Comparison of ENCODE assay signal across 8 cellular contexts in the genomic region with DNA sequence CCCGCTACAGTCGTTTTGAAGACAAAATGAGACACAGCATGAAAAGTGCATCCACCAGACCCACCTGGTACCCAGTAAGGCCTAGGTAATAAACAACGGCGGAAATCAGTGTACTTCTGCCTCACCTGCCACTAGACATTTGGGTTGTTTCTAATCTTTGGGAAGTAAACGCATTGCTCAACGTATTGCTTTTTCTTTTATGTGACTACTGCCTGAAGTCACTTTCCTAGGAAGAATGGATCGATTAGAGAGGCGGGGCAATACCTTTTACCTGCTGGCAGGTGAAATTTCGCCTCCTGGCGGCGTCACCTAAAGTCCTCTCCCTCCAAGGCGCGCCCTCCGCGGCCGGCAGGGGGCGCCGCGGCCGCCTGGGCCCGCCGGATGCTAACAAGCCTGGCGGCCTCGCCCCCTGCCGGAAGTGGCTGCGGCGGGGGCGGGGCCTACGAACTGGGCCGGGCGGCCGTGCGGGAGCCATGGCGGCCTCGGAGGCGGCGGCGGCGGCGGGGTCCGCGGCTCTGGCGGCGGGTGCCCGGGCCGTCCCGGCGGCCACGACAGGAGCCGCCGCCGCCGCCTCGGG. TPM values are rescaled to one million over a fixed set of nuclear protein-coding genes. Genes with fewer than 3 reads are reported as not detected.
DNase-seq lines count a peak whose midpoint lies in the region; ATAC-seq, FAIRE-seq and TF ChIP-seq lines count a peak whose summit lies in the region.

A gene with protein sequence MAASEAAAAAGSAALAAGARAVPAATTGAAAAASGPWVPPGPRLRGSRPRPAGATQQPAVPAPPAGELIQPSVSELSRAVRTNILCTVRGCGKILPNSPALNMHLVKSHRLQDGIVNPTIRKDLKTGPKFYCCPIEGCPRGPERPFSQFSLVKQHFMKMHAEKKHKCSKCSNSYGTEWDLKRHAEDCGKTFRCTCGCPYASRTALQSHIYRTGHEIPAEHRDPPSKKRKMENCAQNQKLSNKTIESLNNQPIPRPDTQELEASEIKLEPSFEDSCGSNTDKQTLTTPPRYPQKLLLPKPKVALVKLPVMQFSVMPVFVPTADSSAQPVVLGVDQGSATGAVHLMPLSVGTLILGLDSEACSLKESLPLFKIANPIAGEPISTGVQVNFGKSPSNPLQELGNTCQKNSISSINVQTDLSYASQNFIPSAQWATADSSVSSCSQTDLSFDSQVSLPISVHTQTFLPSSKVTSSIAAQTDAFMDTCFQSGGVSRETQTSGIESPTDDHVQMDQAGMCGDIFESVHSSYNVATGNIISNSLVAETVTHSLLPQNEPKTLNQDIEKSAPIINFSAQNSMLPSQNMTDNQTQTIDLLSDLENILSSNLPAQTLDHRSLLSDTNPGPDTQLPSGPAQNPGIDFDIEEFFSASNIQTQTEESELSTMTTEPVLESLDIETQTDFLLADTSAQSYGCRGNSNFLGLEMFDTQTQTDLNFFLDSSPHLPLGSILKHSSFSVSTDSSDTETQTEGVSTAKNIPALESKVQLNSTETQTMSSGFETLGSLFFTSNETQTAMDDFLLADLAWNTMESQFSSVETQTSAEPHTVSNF (plus strand): TSS at position 445 of the 577 bp plus-strand sequence. CDS start 29 bp downstream, at position 474.

- H3K4me3 ChIP-seq in A549 (peak within 1 kb of the TSS; percentile 94), spleen (peak within 1 kb of the TSS; percentile 64 to 93 (median 73))

- H3K4me2 ChIP-seq in A549: peak within 1 kb of the TSS; percentile 97

- TF ChIP-seq CTCF in A549 (IDR thresholded peaks at IDR 0.05): peak; percentile 100
- TF ChIP-seq CTCF in activated B cell treated with CpG ODN at 0.5 μM for 24 hours (IDR thresholded peaks at IDR 0.05): peak; percentile 90
- peak; percentile 75 to 98 (median 96) for TF ChIP-seq CTCF in spleen (IDR thresholded peaks at IDR 0.05 in 8 of 11, conservative IDR thresholded peaks at IDR 0.05 in 3 of 11)

- H3K36me3 Mint-ChIP-seq in activated B cell treated with CpG ODN at 0.5 μM for 24 hours (ENCODE audit: low read depth): peaks cover 14% of the 10 kb centered on the region

- intact Hi-C loops in activated B cell treated with CpG ODN at 0.5 μM for 24 hours (cut with micrococcal nuclease): loop anchor here (1.0 to 10.0 kb wide), 5 partner anchors 28 to 703 kb away; a partner anchor contains a TSS
- intact Hi-C loops in spleen (cut with DNase I; ENCODE audit: low total_unique reads): loop anchor here (5.0 kb wide), 1 partner anchor 42 kb away; a partner anchor contains a TSS

- peak; percentile 96 for ATAC-seq in A549
- ATAC-seq in HG03097 (IDR thresholded peaks at IDR 0.05; ENCODE audit: low FRiP score, unreplicated experiment): peak; percentile 82
- peak; percentile 97 for ATAC-seq in activated B cell treated with CpG ODN at 0.5 μM for 24 hours (ENCODE audit: low read depth)

- 29% methylated on average over 11 of the region's 54 CpGs for WGBS in A549 (ENCODE audit: missing lambda C conversion rate)
- 6 to 20% (median 7%) methylated on average over 15 to 54 of the region's 54 CpGs for WGBS in spleen, 5 donors

- TF ChIP-seq EP300 in A549 (IDR thresholded peaks at IDR 0.05): no peak

- CTCF ChIA-PET in A549 (lab: Yijun Ruan, JAX): interaction anchor here (0.6 to 3.2 kb wide), 57 partner anchors 8 to 719 kb away, joined by 3 to 38 read pairs (median 4); a partner anchor contains a TSS
- CTCF ChIA-PET in activated B cell treated with CpG ODN at 0.5 μM for 24 hours (lab: Charles Lee): interaction anchor here (0.6 to 3.5 kb wide), 23 partner anchors 10 to 702 kb away, joined by 3 to 51 read pairs (median 4); a partner anchor contains a TSS

- TF ChIP-seq POLR2A in A549 (IDR thresholded peaks at IDR 0.05; ENCODE audit: low read length) (peak; percentile 62), GM18526 (IDR thresholded peaks at IDR 0.05; ENCODE audit: extremely low read depth, insufficient read length) (peak; percentile 53), spleen (IDR thresholded peaks at IDR 0.05) (no peak)

- H3K27ac ChIP-seq in A549 (peak within 1 kb of the TSS; percentile 86 to 96), caudate nucleus (ENCODE audit: low read depth, low read length) (no peak within 1 kb of the TSS), spleen (peak within 1 kb of the TSS in 7 of 8 donors; percentile 63 to 91 (median 84))

- POLR2A ChIA-PET in A549 (lab: Yijun Ruan, JAX): interaction anchor here (0.6 to 1.3 kb wide), 4 partner anchors 25 to 42 kb away, joined by 3 to 14 read pairs (median 3); a partner anchor contains a TSS
- POLR2A ChIA-PET in activated B cell treated with CpG ODN at 0.5 μM for 24 hours (lab: Charles Lee): interaction anchor here (1.0 to 2.9 kb wide), 4 partner anchors 25 to 42 kb away, joined by 3 to 19 read pairs (median 6); a partner anchor contains a TSS

- no peaks in the 10 kb centered on the region for H3K9me3 Mint-ChIP-seq in activated B cell treated with CpG ODN at 0.5 μM for 24 hours

- peak; percentile 52 to 82 for TF ChIP-seq RAD21 in A549 (conservative IDR thresholded peaks at IDR 0.05 in 1 of 2, IDR thresholded peaks at IDR 0.05 in 1 of 2)

- H3K27me3 Mint-ChIP-seq in activated B cell treated with CpG ODN at 0.5 μM for 24 hours: no peaks in the 10 kb centered on the region

- H3K4me1 ChIP-seq in A549 (peaks cover 9% of the 10 kb centered on the region; the same call in 1 of the 3 replicates), spleen (peaks cover 13 to 46% (median 28%) of the 10 kb centered on the region in 6 donors)

- H3K36me3 ChIP-seq in spleen: peaks cover 0 to 19% (median 0%) of the 10 kb centered on the region in 6 donors

- H3K4me1 Mint-ChIP-seq in activated B cell treated with CpG ODN at 0.5 μM for 24 hours: peaks cover 22% of the 10 kb centered on the region

- H3K9me3 ChIP-seq in A549: no peaks in the 10 kb centered on the region
- H3K9me3 ChIP-seq in spleen: no peaks in the 10 kb centered on the region

- H3K27ac Mint-ChIP-seq in activated B cell treated with CpG ODN at 0.5 μM for 24 hours: peak within 1 kb of the TSS; percentile 30

- FAIRE-seq in A549 (lab: Jason Lieb, UNC): no peak

- H3K4me3 Mint-ChIP-seq in activated B cell treated with CpG ODN at 0.5 μM for 24 hours: peak within 1 kb of the TSS; percentile 79

- H3K27me3 ChIP-seq in spleen (replicated peaks in 1 of 7): no peaks in the 10 kb centered on the region

- DNase-seq in A549 (ENCODE audit: low read depth in 1 of 2, low spot score in 1 of 2): peak; percentile 83 to 85
- peak; percentile 83 for DNase-seq in NCI-H2196 (lab: John Stamatoyannopoulos, UW; ENCODE audit: unreplicated experiment)
- peak; percentile 92 for DNase-seq in activated B cell treated with CpG ODN at 0.5 μM for 24 hours
- DNase-seq in caudate nucleus (lab: John Stamatoyannopoulos, UW): peak in 58 of 61 donors; percentile 20 to 85 (median 64)
- DNase-seq in inferior parietal cortex (ENCODE audit: extremely low spot score): peak; percentile 87
- DNase-seq in spleen: peak; percentile 97

TF ChIP-seq in A549, 52 proteins besides CTCF, POLR2A, EP300 and RAD21 (continues in another document):
- TF ChIP-seq EHMT2 (IDR thresholded peaks at IDR 0.05; ENCODE audit: low read depth): no peak
- TF ChIP-seq, protein P1, sequence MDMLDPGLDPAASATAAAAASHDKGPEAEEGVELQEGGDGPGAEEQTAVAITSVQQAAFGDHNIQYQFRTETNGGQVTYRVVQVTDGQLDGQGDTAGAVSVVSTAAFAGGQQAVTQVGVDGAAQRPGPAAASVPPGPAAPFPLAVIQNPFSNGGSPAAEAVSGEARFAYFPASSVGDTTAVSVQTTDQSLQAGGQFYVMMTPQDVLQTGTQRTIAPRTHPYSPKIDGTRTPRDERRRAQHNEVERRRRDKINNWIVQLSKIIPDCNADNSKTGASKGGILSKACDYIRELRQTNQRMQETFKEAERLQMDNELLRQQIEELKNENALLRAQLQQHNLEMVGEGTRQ (IDR thresholded peaks at IDR 0.05): no peak
- TF ChIP-seq MAFK (IDR thresholded peaks at IDR 0.05; ENCODE audit: partially characterized antibody): no peak
- TF ChIP-seq, protein P2, sequence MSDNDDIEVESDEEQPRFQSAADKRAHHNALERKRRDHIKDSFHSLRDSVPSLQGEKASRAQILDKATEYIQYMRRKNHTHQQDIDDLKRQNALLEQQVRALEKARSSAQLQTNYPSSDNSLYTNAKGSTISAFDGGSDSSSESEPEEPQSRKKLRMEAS (IDR thresholded peaks at IDR 0.05): 0 out of 2 replicates have a peak, but pooled peaks have one; percentile 33
- no peak for TF ChIP-seq CEBPB (IDR thresholded peaks at IDR 0.05)
- TF ChIP-seq RFX5 (IDR thresholded peaks at IDR 0.05): 0 out of 2 replicates have a peak, but pooled peaks have one; percentile 25
- TF ChIP-seq, protein P3, sequence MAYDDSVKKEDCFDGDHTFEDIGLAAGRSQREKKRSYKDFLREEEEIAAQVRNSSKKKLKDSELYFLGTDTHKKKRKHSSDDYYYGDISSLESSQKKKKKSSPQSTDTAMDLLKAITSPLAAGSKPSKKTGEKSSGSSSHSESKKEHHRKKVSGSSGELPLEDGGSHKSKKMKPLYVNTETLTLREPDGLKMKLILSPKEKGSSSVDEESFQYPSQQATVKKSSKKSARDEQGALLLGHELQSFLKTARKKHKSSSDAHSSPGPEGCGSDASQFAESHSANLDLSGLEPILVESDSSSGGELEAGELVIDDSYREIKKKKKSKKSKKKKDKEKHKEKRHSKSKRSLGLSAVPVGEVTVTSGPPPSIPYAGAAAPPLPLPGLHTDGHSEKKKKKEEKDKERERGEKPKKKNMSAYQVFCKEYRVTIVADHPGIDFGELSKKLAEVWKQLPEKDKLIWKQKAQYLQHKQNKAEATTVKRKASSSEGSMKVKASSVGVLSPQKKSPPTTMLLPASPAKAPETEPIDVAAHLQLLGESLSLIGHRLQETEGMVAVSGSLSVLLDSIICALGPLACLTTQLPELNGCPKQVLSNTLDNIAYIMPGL (CRISPR knock-in tag; IDR thresholded peaks at IDR 0.05; ENCODE audit: borderline replicate concordance): no peak
- no peak for TF ChIP-seq NFE2L2 (conservative IDR thresholded peaks at IDR 0.05; ENCODE audit: low read length)

RNA-seq across cellular contexts. Expression of the gene that starts here (rescaled TPM):
- polyA plus RNA-seq in A549 (2011; rRNA removed) (50.4 and 56.4 TPM in 2 replicates), A549 (2017; fragmentation: RNase III; extraction: RNeasy Plus Mini Kit Qiagen cat#74134 plus additional on column Dnase treatment) (26.1 to 26.3 TPM (median 26.2 TPM) in 3 replicates), spleen (10 to 100 TPM in 2 of 3 donors, 1 to 10 TPM in 1; 9.7 to 11.3 (median 10.6) TPM)
- 13.0 and 17.0 TPM in 2 replicates for polyA plus RNA-seq in A549 (2012; cell fraction: cytosol; rRNA removed)
- polyA plus RNA-seq in A549 (2012; cell fraction: nucleus; rRNA removed): 4.8 and 7.0 TPM in 2 replicates
- 34.9 and 37.5 TPM in 2 replicates for polyA minus RNA-seq in A549 (2011; rRNA and poly(A)+ RNA removed)
- total RNA-seq in activated B cell treated with CpG ODN at 0.5 μM for 24 hours (30.6 and 31.0 TPM in 2 replicates), spleen (10 to 100 TPM; 21.0 to 34.3 (median 29.0) TPM)

Comparison
In these comparisons a context has a peak if more than half of its experiments do, and no peak if none do; other contexts are left out.
1. POLR2A ChIP-seq: peak in A549 (single experiment) and GM18526 (single experiment); none in spleen (0 of 3).
2. Peak in every context shown above with its lines, with median percentiles within 50 percentile points of each other: ATAC-seq, DNase-seq and CTCF ChIP-seq.